Comparison of ENCODE assay signal across 8 cellular contexts in the genomic region with DNA sequence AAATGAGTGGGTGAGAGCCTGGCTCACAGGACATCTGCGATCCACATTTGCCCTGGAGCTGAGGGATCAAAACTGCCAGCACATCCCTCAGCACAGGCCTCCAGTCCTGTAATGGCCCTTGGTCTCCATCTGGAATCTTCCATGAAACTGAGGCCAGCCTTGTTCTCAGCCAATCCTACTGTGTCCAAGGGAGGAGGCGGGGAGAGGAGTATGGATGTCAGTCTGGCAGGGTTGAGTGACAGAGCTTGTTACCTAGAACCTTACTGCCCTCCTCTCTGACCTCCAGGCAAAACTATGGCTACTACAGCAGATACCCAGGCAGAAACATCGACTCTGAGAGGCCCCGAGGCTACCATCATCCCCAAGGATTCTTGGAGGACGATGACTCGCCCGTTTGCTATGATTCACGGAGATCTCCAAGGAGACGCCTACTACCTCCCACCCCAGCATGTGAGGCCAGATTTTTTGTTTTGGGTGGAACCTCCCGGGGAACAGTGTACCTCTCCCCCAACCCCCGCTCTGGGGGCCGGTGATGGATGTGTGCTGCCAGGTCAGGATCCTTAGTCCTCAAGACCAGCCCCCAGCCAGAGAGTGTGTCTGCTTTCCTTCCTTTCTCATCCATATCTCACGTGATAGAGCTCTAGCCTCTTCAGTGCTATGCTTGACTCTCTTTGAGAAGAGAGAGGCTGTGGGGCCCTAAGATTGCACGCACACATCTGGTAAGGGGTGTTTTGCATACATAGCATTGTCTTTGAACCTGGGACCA. TPM values are rescaled to one million over a fixed set of nuclear protein-coding genes. Genes with fewer than 3 reads are reported as not detected.
A peak's percentile ranks its signal among the peaks of the same experiment; 100 is the strongest.
DNase-seq lines count a peak whose midpoint lies in the region; ATAC-seq and TF ChIP-seq lines count a peak whose summit lies in the region.

No MANE protein-coding gene starts in this region.

- H3K4me1 ChIP-seq in adipocyte (ENCODE audit: control insufficient read depth, insufficient read depth, low read length) (peaks cover 30% of the 10 kb centered on the region), neural progenitor cell (no peaks in the 10 kb centered on the region), tibial nerve (peaks cover 0 to 5% (median 0%) of the 10 kb centered on the region in 4 donors)

- H3K9me3 ChIP-seq in adipocyte (ENCODE audit: control insufficient read depth, low read length) (no peaks in the 10 kb centered on the region), neural progenitor cell (ENCODE audit: low read depth) (no peaks in the 10 kb centered on the region), tibial nerve (no peaks in the 10 kb centered on the region)

- no peaks in the 10 kb centered on the region for H3K36me3 Mint-ChIP-seq in neural progenitor cell

- H3K9ac ChIP-seq in adipocyte (ENCODE audit: low read length) (peak overlapping the region; percentile 47), neural progenitor cell (no peak overlapping the region)

- no peak for TF ChIP-seq EP300 in tibial nerve (IDR thresholded peaks at IDR 0.05)

- peak; percentile 75 for ATAC-seq in GM18505 (IDR thresholded peaks at IDR 0.05; ENCODE audit: unreplicated experiment)
- peak; percentile 77 for ATAC-seq in HG02852 (IDR thresholded peaks at IDR 0.05; ENCODE audit: unreplicated experiment)

- peaks cover 31% of the 10 kb centered on the region for H3K4me1 Mint-ChIP-seq in neural progenitor cell

- TF ChIP-seq CTCF in neural progenitor cell (IDR thresholded peaks at IDR 0.05) (no peak), tibial nerve (IDR thresholded peaks at IDR 0.05) (no peak)

- H3K36me3 ChIP-seq in adipocyte (ENCODE audit: control insufficient read depth, insufficient read depth, low read length, severe bottlenecking), result no peaks in the 10 kb centered on the region
- no peaks in the 10 kb centered on the region for H3K36me3 ChIP-seq in neural progenitor cell
- peaks cover 0 to 16% (median 0%) of the 10 kb centered on the region in 3 donors for H3K36me3 ChIP-seq in tibial nerve

- DNase-seq in adipocyte (ENCODE audit: low read depth) (peak; percentile 81), neural progenitor cell (ENCODE audit: low spot score) (no peak), tibial nerve (ENCODE audit: low spot score in 2 of 2) (no peak), NCI-H1417 (lab: John Stamatoyannopoulos, UW) (no peak), globus pallidus (ENCODE audit: low spot score) (no peak)
- DNase-seq in central memory CD4-positive, alpha-beta T cell, result no peak

- peak overlapping the region; percentile 24 for H3K4me3 ChIP-seq in adipocyte (ENCODE audit: low read length)
- H3K4me3 ChIP-seq in neural progenitor cell, result no peak overlapping the region
- H3K4me3 ChIP-seq in tibial nerve, result no peak overlapping the region

- TF ChIP-seq POLR2A in GM18505 (IDR thresholded peaks at IDR 0.05; ENCODE audit: borderline replicate concordance, extremely low read depth, insufficient read depth, insufficient read length), result no peak
- TF ChIP-seq POLR2A in tibial nerve (IDR thresholded peaks at IDR 0.05), result no peak

- H3K27ac ChIP-seq in neural progenitor cell, result no peak overlapping the region
- H3K27ac ChIP-seq in tibial nerve, result no peak overlapping the region

- 64 to 68% methylated on average over 14 of the region's 14 CpGs for WGBS in tibial nerve, 2 donors

- peaks cover 3% of the 10 kb centered on the region for H3K27me3 Mint-ChIP-seq in neural progenitor cell (ENCODE audit: insufficient read depth, low read depth)

- H3K27ac Mint-ChIP-seq in neural progenitor cell, result peak overlapping the region; percentile 54

- H3K4me3 Mint-ChIP-seq in neural progenitor cell, result peak overlapping the region; percentile 28

- H3K27me3 ChIP-seq in adipocyte (replicated peaks; ENCODE audit: control insufficient read depth, insufficient read depth, low read length) (no peaks in the 10 kb centered on the region), neural progenitor cell (no peaks in the 10 kb centered on the region), tibial nerve (no peaks in the 10 kb centered on the region)

- no peaks in the 10 kb centered on the region for H3K79me2 ChIP-seq in neural progenitor cell (ENCODE audit: low read depth)

- no peaks in the 10 kb centered on the region for H3K9me3 Mint-ChIP-seq in neural progenitor cell

- no peaks in the 10 kb centered on the region for H4K20me1 ChIP-seq in neural progenitor cell (ENCODE audit: low read depth)

- H3K4me2 ChIP-seq in neural progenitor cell, result no peak overlapping the region

- H2AFZ ChIP-seq in neural progenitor cell (replicated peaks), result no peak overlapping the region

- no peaks in the 10 kb centered on the region for H3F3A ChIP-seq in neural progenitor cell (ENCODE audit: low read depth)

RNA-seq across cellular contexts. Expression of gene CHDH, which starts 41.3 kb away (rescaled TPM):
- total RNA-seq in neural progenitor cell (ENCODE audit: low replicate concordance) (1.5 and 5.9 TPM in 2 replicates), tibial nerve (10 to 100 TPM in 2 of 4 donors, 1 to 10 TPM in 2; 2.8 to 15.9 (median 9.7) TPM)

RNA-seq across cellular contexts. Expression of gene IL17RB, which starts 41.5 kb away (rescaled TPM):
- total RNA-seq in neural progenitor cell (ENCODE audit: low replicate concordance) (3.4 and 5.5 TPM in 2 replicates), tibial nerve (1 to 10 TPM; 3.3 to 7.1 (median 5.0) TPM)
